ENCODE assay signal across 7 cellular contexts in genomic region chr5:53479045-53479655, GRCh38. TPM values are rescaled to one million over a fixed set of nuclear protein-coding genes. Genes with fewer than 3 reads are reported as not detected.
DNase-seq lines count a peak whose midpoint lies in the region; ATAC-seq and TF ChIP-seq lines count a peak whose summit lies in the region.

No MANE protein-coding gene starts in this region.

- H3K36me3 ChIP-seq in GM23248 (ENCODE audit: low read depth), result peaks cover 9% of the 10 kb centered on the region
- H3K36me3 ChIP-seq in Panc1 (ENCODE audit: control insufficient read depth, insufficient read depth, low read length), result no peaks in the 10 kb centered on the region
- no peaks in the 10 kb centered on the region for H3K36me3 ChIP-seq in sigmoid colon

- DNase-seq in GM23248 (no peak), Panc1 (ENCODE audit: low read depth, low spot score) (no peak), fibroblast of mammary gland (ENCODE audit: low read depth) (no peak), sigmoid colon (no peak), CD1c-positive myeloid dendritic cell (ENCODE audit: extremely low spot score) (no peak), GDM1 (lab: John Stamatoyannopoulos, UW) (no peak)

- intact Hi-C loops in Panc1 (cut with micrococcal nuclease; ENCODE audit: unreplicated experiment) (loop anchor here (5.0 kb wide), 1 partner anchor 738 kb away; no protein-coding TSS in a partner anchor), sigmoid colon (cut with DNase I) (loop anchor here (5.0 kb wide), 1 partner anchor 748 kb away; no protein-coding TSS in a partner anchor)

- H3K9me3 ChIP-seq in GM23248 (ENCODE audit: low read depth) (no peaks in the 10 kb centered on the region), Panc1 (ENCODE audit: control insufficient read depth, insufficient read depth, low read depth, low read length) (no peaks in the 10 kb centered on the region), sigmoid colon (no peaks in the 10 kb centered on the region)

- H3F3A ChIP-seq in GM23248 (ENCODE audit: insufficient read depth), result peaks cover 18% of the 10 kb centered on the region; the same call in 1 of the 2 replicates

- in situ Hi-C loops in GM23248 (cut with MboI), result loop anchor here (10.0 kb wide), 1 partner anchor 736 kb away; no protein-coding TSS in a partner anchor
- in situ Hi-C loops in Panc1 (cut with HindIII; ENCODE audit: low pct_unique_long_range_greater_than_20kb, low sequenced_read_pairs), result no loop called here

- TF ChIP-seq CTCF in Panc1 (IDR thresholded peaks at IDR 0.05), result no peak
- TF ChIP-seq CTCF in fibroblast of mammary gland (conservative IDR thresholded peaks at IDR 0.05; ENCODE audit: control insufficient read depth, insufficient read depth, low read depth, low read length), result no peak
- TF ChIP-seq CTCF in sigmoid colon (IDR thresholded peaks at IDR 0.05), result no peak

- H3K4me3 ChIP-seq in GM23248 (peak overlapping the region; percentile 95), Panc1 (ENCODE audit: low read depth in 2 of 2, low read length in 2 of 2) (peak overlapping the region; percentile 53 to 63), fibroblast of mammary gland (ENCODE audit: control insufficient read depth, low read depth, low read length) (peak overlapping the region; percentile 77), sigmoid colon (peak overlapping the region; percentile 61 to 81 (median 64))

- peak overlapping the region; percentile 93 for H3K9ac ChIP-seq in GM23248

- no peaks in the 10 kb centered on the region for H3K9me2 ChIP-seq in GM23248 (ENCODE audit: insufficient read depth)

- H3K27ac ChIP-seq in GM23248, result peak overlapping the region; percentile 50
- no peak overlapping the region for H3K27ac ChIP-seq in Panc1 (ENCODE audit: low read length)
- peak overlapping the region; percentile 72 to 84 (median 77) for H3K27ac ChIP-seq in sigmoid colon

- no peak for TF ChIP-seq POLR2A in sigmoid colon (IDR thresholded peaks at IDR 0.05)

- ATAC-seq in Panc1 (no peak), GM21447 (IDR thresholded peaks at IDR 0.05; ENCODE audit: unreplicated experiment) (no peak)

- no peak for TF ChIP-seq EP300 in sigmoid colon (IDR thresholded peaks at IDR 0.05)

- no peaks in the 10 kb centered on the region for H4K20me1 ChIP-seq in GM23248 (ENCODE audit: insufficient read depth)

- POLR2A ChIA-PET in Panc1 (lab: Charles Lee), result no interaction called here

- H3K4me1 ChIP-seq in GM23248 (ENCODE audit: insufficient read depth), result 0 out of 2 replicates have a peak, but pooled peaks cover 8% of the 10 kb centered on the region
- peaks cover 12% of the 10 kb centered on the region for H3K4me1 ChIP-seq in Panc1 (ENCODE audit: control insufficient read depth, insufficient read depth, low read length)
- peaks cover 0 to 30% (median 22%) of the 10 kb centered on the region in 4 donors for H3K4me1 ChIP-seq in sigmoid colon

- 0 to 4% methylated on average over 14 to 17 of the region's 17 CpGs for WGBS in GM23248 (ENCODE audit: low coverage in 1 of 2, low lambda C conversion rate in 2 of 2, missing lambda C conversion rate in 2 of 2), 2 experiments
- WGBS in sigmoid colon, 2 donors, result 1% methylated on average over 17 of the region's 17 CpGs

- H3K27me3 ChIP-seq in GM23248 (replicated peaks; ENCODE audit: insufficient read depth) (no peaks in the 10 kb centered on the region), Panc1 (ENCODE audit: control insufficient read depth, insufficient read depth, low read length) (peaks cover 49% of the 10 kb centered on the region), sigmoid colon (no peaks in the 10 kb centered on the region)

- no TSS peak for BruUV-seq in Panc1 (replicated peaks; lab: Mats Ljungman, UMichigan)

- CTCF ChIA-PET in Panc1 (lab: Charles Lee), result interaction anchor here (0.8 kb wide), 1 partner anchor 129 kb away, joined by 3 read pairs; no protein-coding TSS in a partner anchor

- H2AFZ ChIP-seq in GM23248, result peak overlapping the region; percentile 95

- peak overlapping the region; percentile 92 for H3K4me2 ChIP-seq in GM23248 (ENCODE audit: unreplicated experiment)

- H3K79me2 ChIP-seq in GM23248 (ENCODE audit: insufficient read depth), result peaks cover 34% of the 10 kb centered on the region

RNA-seq across cellular contexts. Expression of gene FST, which starts 1.3 kb away (rescaled TPM):
- total RNA-seq in GM23248 (2014; rRNA removed; shearing (Covaris generic)), result 61.2 and 87.0 TPM in 2 replicates
- polyA plus RNA-seq in GM23248 (2016; fragmentation: Nextera tagmentation; extraction: Ambion mirVana) (56.0 and 85.0 TPM in 2 replicates), sigmoid colon (1 to 10 TPM in 2 of 3 donors, under 1 TPM in 1; 0.46 to 1.9 (median 1.2) TPM)
- total RNA-seq in Panc1 (2021; ENCODE audit: unreplicated experiment) (0.51 TPM), sigmoid colon (1 to 10 TPM; 3.0 to 8.8 (median 4.8) TPM)
- polyA plus RNA-seq in Panc1 (2012; ENCODE audit: insufficient read length), result 0.22 TPM
